In genomic region chrX:1591863-1592127, GRCh38 we compare ENCODE assay signal across 8 cellular contexts. TPM values are rescaled to one million over a fixed set of nuclear protein-coding genes. Genes with fewer than 3 reads are reported as not detected.
DNase-seq lines count a peak whose midpoint lies in the region; ATAC-seq and TF ChIP-seq lines count a peak whose summit lies in the region.

No MANE protein-coding gene starts in this region.

- H3K36me3 Mint-ChIP-seq in activated T-cell treated with anti-CD3 and anti-CD28 coated beads, Interleukin-2, amount 50 U/mL, for 4 hours (ENCODE audit: insufficient read depth), result peaks cover 25% of the 10 kb centered on the region

- no peak for TF ChIP-seq RAD21 in liver (IDR thresholded peaks at IDR 0.05)

- in situ Hi-C loops in astrocyte of the cerebellum (cut with HindIII; ENCODE audit: low sequenced_read_pairs), result no loop called here

- peak overlapping the region; percentile 52 to 85 for H3K9ac ChIP-seq in liver (ENCODE audit: low read depth in 1 of 2, low read length in 2 of 2)

- H3K4me3 Mint-ChIP-seq in activated T-cell treated with anti-CD3 and anti-CD28 coated beads, Interleukin-2, amount 50 U/mL, for 4 hours, result peak overlapping the region; percentile 92

- H3K27me3 ChIP-seq in liver (ENCODE audit: control insufficient read depth in 4 of 4, insufficient read depth in 4 of 4, low read length in 3 of 4) (no peaks in the 10 kb centered on the region), tibial nerve (no peaks in the 10 kb centered on the region)

- TF ChIP-seq CTCF in astrocyte of the cerebellum (IDR thresholded peaks at IDR 0.05; ENCODE audit: low read depth, low read length, missing control alignments), result no peak
- no peak for TF ChIP-seq CTCF in liver (IDR thresholded peaks at IDR 0.05; ENCODE audit: low read depth, low read length, missing input control)
- TF ChIP-seq CTCF in tibial nerve (IDR thresholded peaks at IDR 0.05), result no peak

- no peak for TF ChIP-seq EP300 in tibial nerve (IDR thresholded peaks at IDR 0.05)

- H3K27ac ChIP-seq in liver (ENCODE audit: low read depth in 1 of 2, low read length in 2 of 2) (peak overlapping the region; percentile 31 to 66), tibial nerve (peak overlapping the region; percentile 81 to 97 (median 88)), caudate nucleus (ENCODE audit: low read depth, low read length) (no peak overlapping the region)

- H3K4me1 ChIP-seq in liver (ENCODE audit: control insufficient read depth in 4 of 4, insufficient read depth in 4 of 4, low read length in 3 of 4), result peaks cover 0 to 31% (median 15%) of the 10 kb centered on the region in 4 donors
- peaks cover 0 to 39% (median 14%) of the 10 kb centered on the region in 4 donors for H3K4me1 ChIP-seq in tibial nerve

- H3K36me3 ChIP-seq in liver (ENCODE audit: control insufficient read depth in 4 of 4, insufficient read depth in 3 of 4, low read depth in 1 of 4, low read length in 3 of 4) (peaks cover 12 to 28% (median 22%) of the 10 kb centered on the region in 4 donors), tibial nerve (peaks cover 9 to 34% (median 26%) of the 10 kb centered on the region in 3 donors)

- no peaks in the 10 kb centered on the region for H3K9me3 Mint-ChIP-seq in activated T-cell treated with anti-CD3 and anti-CD28 coated beads, Interleukin-2, amount 50 U/mL, for 4 hours

- DNase-seq in activated T-cell treated with anti-CD3 and anti-CD28 coated beads, Interleukin-2, amount 50 U/mL, for 4 hours, result no peak
- DNase-seq in activated T-cell treated with anti-CD3 and anti-CD28 coated beads, Interleukin-2, amount 50 U/mL, for 48 hours, result no peak
- DNase-seq in astrocyte of the cerebellum (ENCODE audit: low read depth) (no peak), tibial nerve (ENCODE audit: low spot score in 2 of 2) (no peak), caudate nucleus (lab: John Stamatoyannopoulos, UW) (no peak), middle frontal gyrus (ENCODE audit: extremely low spot score, low spot score) (no peak), Kasumi-1 (lab: John Stamatoyannopoulos, UW) (no peak)

- peaks cover 29% of the 10 kb centered on the region for H3K4me1 Mint-ChIP-seq in activated T-cell treated with anti-CD3 and anti-CD28 coated beads, Interleukin-2, amount 50 U/mL, for 4 hours (ENCODE audit: low read depth)

- H3K27me3 Mint-ChIP-seq in activated T-cell treated with anti-CD3 and anti-CD28 coated beads, Interleukin-2, amount 50 U/mL, for 4 hours (ENCODE audit: low read depth), result no peaks in the 10 kb centered on the region

- no peak for TF ChIP-seq POLR2A in tibial nerve (IDR thresholded peaks at IDR 0.05)

- H3K9me3 ChIP-seq in liver (ENCODE audit: control insufficient read depth in 4 of 4, low read length in 3 of 4) (no peaks in the 10 kb centered on the region), tibial nerve (no peaks in the 10 kb centered on the region)

- 3% methylated on average over 19 of the region's 19 CpGs for WGBS in liver
- 3% methylated on average over 14 to 19 of the region's 19 CpGs for WGBS in tibial nerve, 2 donors

- H3K4me3 ChIP-seq in astrocyte of the cerebellum (ENCODE audit: low read depth, low read length) (peak overlapping the region; percentile 93), liver (ENCODE audit: low read depth in 1 of 3, low read length in 3 of 3) (peak overlapping the region; percentile 87 to 93 (median 93)), tibial nerve (peak overlapping the region; percentile 59 to 97 (median 92))

- no peak for ATAC-seq in activated T-cell treated with anti-CD3 and anti-CD28 coated beads, Interleukin-2, amount 50 U/mL, for 4 hours

TF ChIP-seq in liver, 16 proteins besides CTCF, POLR2A, EP300 and RAD21:
- TF ChIP-seq GABPA (IDR thresholded peaks at IDR 0.05 in 1 of 2, conservative IDR thresholded peaks at IDR 0.05 in 1 of 2) (no peak), HNF4A (conservative IDR thresholded peaks at IDR 0.05) (no peak), YY1 (IDR thresholded peaks at IDR 0.05) (no peak), EGR1 (IDR thresholded peaks at IDR 0.05; ENCODE audit: low read depth in 2 of 2) (no peak), RXRA (IDR thresholded peaks at IDR 0.05) (no peak), TAF1 (conservative IDR thresholded peaks at IDR 0.05) (no peak), HNF4G (IDR thresholded peaks at IDR 0.05) (no peak), ZBTB33 (IDR thresholded peaks at IDR 0.05) (no peak), FOXA1 (IDR thresholded peaks at IDR 0.05) (no peak), NR2F2 (IDR thresholded peaks at IDR 0.05) (no peak)
- TF ChIP-seq, protein P1, sequence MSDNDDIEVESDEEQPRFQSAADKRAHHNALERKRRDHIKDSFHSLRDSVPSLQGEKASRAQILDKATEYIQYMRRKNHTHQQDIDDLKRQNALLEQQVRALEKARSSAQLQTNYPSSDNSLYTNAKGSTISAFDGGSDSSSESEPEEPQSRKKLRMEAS (IDR thresholded peaks at IDR 0.05), result no peak
- TF ChIP-seq, protein P2, sequence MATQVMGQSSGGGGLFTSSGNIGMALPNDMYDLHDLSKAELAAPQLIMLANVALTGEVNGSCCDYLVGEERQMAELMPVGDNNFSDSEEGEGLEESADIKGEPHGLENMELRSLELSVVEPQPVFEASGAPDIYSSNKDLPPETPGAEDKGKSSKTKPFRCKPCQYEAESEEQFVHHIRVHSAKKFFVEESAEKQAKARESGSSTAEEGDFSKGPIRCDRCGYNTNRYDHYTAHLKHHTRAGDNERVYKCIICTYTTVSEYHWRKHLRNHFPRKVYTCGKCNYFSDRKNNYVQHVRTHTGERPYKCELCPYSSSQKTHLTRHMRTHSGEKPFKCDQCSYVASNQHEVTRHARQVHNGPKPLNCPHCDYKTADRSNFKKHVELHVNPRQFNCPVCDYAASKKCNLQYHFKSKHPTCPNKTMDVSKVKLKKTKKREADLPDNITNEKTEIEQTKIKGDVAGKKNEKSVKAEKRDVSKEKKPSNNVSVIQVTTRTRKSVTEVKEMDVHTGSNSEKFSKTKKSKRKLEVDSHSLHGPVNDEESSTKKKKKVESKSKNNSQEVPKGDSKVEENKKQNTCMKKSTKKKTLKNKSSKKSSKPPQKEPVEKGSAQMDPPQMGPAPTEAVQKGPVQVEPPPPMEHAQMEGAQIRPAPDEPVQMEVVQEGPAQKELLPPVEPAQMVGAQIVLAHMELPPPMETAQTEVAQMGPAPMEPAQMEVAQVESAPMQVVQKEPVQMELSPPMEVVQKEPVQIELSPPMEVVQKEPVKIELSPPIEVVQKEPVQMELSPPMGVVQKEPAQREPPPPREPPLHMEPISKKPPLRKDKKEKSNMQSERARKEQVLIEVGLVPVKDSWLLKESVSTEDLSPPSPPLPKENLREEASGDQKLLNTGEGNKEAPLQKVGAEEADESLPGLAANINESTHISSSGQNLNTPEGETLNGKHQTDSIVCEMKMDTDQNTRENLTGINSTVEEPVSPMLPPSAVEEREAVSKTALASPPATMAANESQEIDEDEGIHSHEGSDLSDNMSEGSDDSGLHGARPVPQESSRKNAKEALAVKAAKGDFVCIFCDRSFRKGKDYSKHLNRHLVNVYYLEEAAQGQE (IDR thresholded peaks at IDR 0.05), result no peak
- TF ChIP-seq, protein P3, sequence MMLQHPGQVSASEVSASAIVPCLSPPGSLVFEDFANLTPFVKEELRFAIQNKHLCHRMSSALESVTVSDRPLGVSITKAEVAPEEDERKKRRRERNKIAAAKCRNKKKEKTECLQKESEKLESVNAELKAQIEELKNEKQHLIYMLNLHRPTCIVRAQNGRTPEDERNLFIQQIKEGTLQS (IDR thresholded peaks at IDR 0.05), result no peak

RNA-seq across cellular contexts. Expression of gene AKAP17A, which starts 0.4 kb away (rescaled TPM):
- 10 to 100 TPM; 56.3 to 62.6 (median 60.6) TPM for total RNA-seq in activated T-cell treated with anti-CD3 and anti-CD28 coated beads, Interleukin-2, amount 50 U/mL, for 4 hours
- total RNA-seq in liver (10 to 100 TPM; 16.2 to 49.1 TPM), tibial nerve (100 to 1,000 TPM in 1 of 4 donors, 10 to 100 TPM in 3; 58.3 to 139 (median 72.6) TPM)
- 10 to 100 TPM in 1 of 2 donors, 1 to 10 TPM in 1; 5.2 to 22.2 TPM for polyA plus RNA-seq in liver

RNA-seq across cellular contexts. Expression of gene ASMT, which starts 23.1 kb away (rescaled TPM):
- under 1 TPM in 1 of 3 donors, not detected in 2; 0.48 TPM for total RNA-seq in activated T-cell treated with anti-CD3 and anti-CD28 coated beads, Interleukin-2, amount 50 U/mL, for 4 hours
- total RNA-seq in liver (not detected), tibial nerve (1 to 10 TPM in 1 of 4 donors, under 1 TPM in 1, not detected in 2; 0.63 to 4.7 TPM)
- under 1 TPM in 1 of 2 donors, not detected in 1; 0.26 TPM for polyA plus RNA-seq in liver

RNA-seq across cellular contexts. Expression of gene P2RY8, which starts 54.8 kb away (rescaled TPM):
- 10 to 100 TPM; 14.4 to 22.2 (median 18.4) TPM for total RNA-seq in activated T-cell treated with anti-CD3 and anti-CD28 coated beads, Interleukin-2, amount 50 U/mL, for 4 hours
- total RNA-seq in liver (1 to 10 TPM in 1 of 2 donors, under 1 TPM in 1; 0.59 to 4.4 TPM), tibial nerve (1 to 10 TPM in 3 of 4 donors, under 1 TPM in 1; 0.84 to 2.8 (median 1.2) TPM)
- under 1 TPM; 0.24 to 0.59 TPM for polyA plus RNA-seq in liver
